12 cellular contexts compared by ENCODE assay signal in genomic region chr2:119697290-119698013, GRCh38. TPM values are rescaled to one million over a fixed set of nuclear protein-coding genes. Genes with fewer than 3 reads are reported as not detected.
DNase-seq lines count a peak whose midpoint lies in the region; ATAC-seq, FAIRE-seq and TF ChIP-seq lines count a peak whose summit lies in the region.
"Had no signal": no experiment of that assay in that cellular context is flagged by ENCODE, and none has a peak within 500 bp of the region (broad histone marks: within the 10 kb centered on the region; RNA-seq: fewer than 3 reads in every experiment).

No MANE protein-coding gene starts in this region.

- H3K4me2 ChIP-seq in GM12878 (ENCODE audit: control insufficient read depth, insufficient read depth): peak overlapping the region; percentile 12
- H3K4me2 ChIP-seq: SK-N-SH had no signal

- 0 out of 2 replicates have a peak overlapping the region, but pooled peaks have one; percentile 3 for H3K4me3 ChIP-seq in GM12878

- DNase-seq in activated CD4-positive, CD25-positive, alpha-beta regulatory T cell (lab: John Stamatoyannopoulos, UW): no peak
- peak; percentile 58 for DNase-seq in GM20000 (ENCODE audit: low spot score)
- peak; percentile 26 for DNase-seq in GM12878 (ENCODE audit: low read depth, low spot score)
- DNase-seq in germinal center (ENCODE audit: low spot score): no peak
- no peak for DNase-seq in GOT3 (lab: John Stamatoyannopoulos, UW)
- no peak for DNase-seq in NCI-H345 (lab: John Stamatoyannopoulos, UW)
- DNase-seq: NCI-H1417, SK-N-SH had no signal

- CTCF ChIA-PET in GM12878 (lab: Yijun Ruan, JAX): interaction anchor here (1.4 to 1.7 kb wide), 2 partner anchors 55 to 477 kb away, joined by 5 to 6 read pairs; no protein-coding TSS in a partner anchor

- whole genome bisulfite sequencing in GM12878 (ENCODE audit: insufficient coverage, insufficient replicate concordance, low lambda C conversion rate, missing lambda C conversion rate): 26% methylated on average over 8 of the region's 8 CpGs

- FAIRE-seq in GM12878 (lab: Jason Lieb, UNC): peak; percentile 93
- FAIRE-seq: A204.1, urothelium cell line had no signal

- SMC1A ChIA-PET in GM12878 (lab: Charles Lee; ENCODE audit: uncharacterized antibody, unreplicated experiment): interaction anchor here (1.0 to 2.5 kb wide), 3 partner anchors 64 to 478 kb away, joined by 3 to 8 read pairs (median 5); no protein-coding TSS in a partner anchor

- no peak overlapping the region for H3K9ac ChIP-seq in GM12878 (ENCODE audit: control insufficient read depth, insufficient read depth, low read length)
- H3K9ac ChIP-seq: SK-N-SH had no signal

- peak; percentile 65 to 68 for ATAC-seq in activated CD4-positive, CD25-positive, alpha-beta regulatory T cell treated with anti-CD3 and anti-CD28 coated beads, Interleukin-2, amount 50 U/mL, for 24 hours
- ATAC-seq in HG03342 (IDR thresholded peaks at IDR 0.05; ENCODE audit: unreplicated experiment) (peak; percentile 87), GM12878 (peak; percentile 89)

- no peak overlapping the region for H2AFZ ChIP-seq in GM12878 (ENCODE audit: control insufficient read depth, low read depth, low read length)

- no peak for TF ChIP-seq EP300 in GM12878 (IDR thresholded peaks at IDR 0.05; ENCODE audit: borderline replicate concordance in 1 of 2, control insufficient read depth in 1 of 2, low read depth in 2 of 2, low read length in 2 of 2)

- TF ChIP-seq RAD21 in GM12878 (IDR thresholded peaks at IDR 0.05; ENCODE audit: insufficient read depth, low read depth, low read length): no peak

- in situ Hi-C loops in GM12878 (cut with MboI): no loop called here

- no peaks in the 10 kb centered on the region for H3K79me2 ChIP-seq in GM12878 (ENCODE audit: control insufficient read depth, insufficient read depth, low read length)

- H3K27me3 ChIP-seq in GM12878 (replicated peaks in 1 of 2; ENCODE audit: control insufficient read depth in 2 of 2, insufficient read depth in 2 of 2, low read length in 1 of 2): no peaks in the 10 kb centered on the region; a peak in 1 of 4 replicates

- intact Hi-C loops in GM12878 (cut with micrococcal nuclease; ENCODE audit: unreplicated experiment): no loop called here

- H3K36me3 ChIP-seq in GM12878 (ENCODE audit: control insufficient read depth in 2 of 2, insufficient read depth in 2 of 2, low read length in 1 of 2): no peaks in the 10 kb centered on the region

- H4K20me1 ChIP-seq in GM12878 (ENCODE audit: control insufficient read depth, insufficient read depth): no peaks in the 10 kb centered on the region

- no peak overlapping the region for H3K27ac ChIP-seq in GM12878 (ENCODE audit: control insufficient read depth, insufficient read depth)

- TF ChIP-seq CTCF in GM20000 (IDR thresholded peaks at IDR 0.05; ENCODE audit: extremely low read depth, missing control alignments) (no peak), GM12878 (IDR thresholded peaks at IDR 0.05 in 2 of 3, conservative IDR thresholded peaks at IDR 0.05 in 1 of 3; ENCODE audit: control insufficient read depth in 2 of 3, extremely low read depth in 1 of 3, insufficient read depth in 1 of 3, low read depth in 3 of 3, low read length in 3 of 3) (no peak)

- H3K4me1 ChIP-seq in GM12878 (ENCODE audit: control insufficient read depth, insufficient read depth, low read length): peaks cover 11% of the 10 kb centered on the region; the same call in 1 of the 2 replicates

- no TSS peak for BruUV-seq in GM12878 (replicated peaks; lab: Mats Ljungman, UMichigan)

- RAD21 ChIA-PET in GM12878 (lab: Charles Lee; ENCODE audit: unreplicated experiment): interaction anchor here (1.5 kb wide), 1 partner anchor 616 kb away, joined by 3 read pairs; no protein-coding TSS in a partner anchor

- no peaks in the 10 kb centered on the region for H3K9me3 ChIP-seq in GM12878 (replicated peaks; ENCODE audit: control insufficient read depth, insufficient read depth, low read length)
- H3K9me3 ChIP-seq: SK-N-SH had no signal

- TF ChIP-seq POLR2A in GM12878 (IDR thresholded peaks at IDR 0.05; ENCODE audit: low read depth, low read length): no peak

- POLR2A ChIA-PET in GM12878 (lab: Charles Lee): interaction anchor here (0.5 kb wide), 1 partner anchor 970 kb away, joined by 4 read pairs; no protein-coding TSS in a partner anchor

TF ChIP-seq in GM12878, 131 proteins besides CTCF, POLR2A, EP300 and RAD21 (continues in another document):
- TF ChIP-seq ZNF217 (IDR thresholded peaks at IDR 0.05) (no peak), GATAD2B (conservative IDR thresholded peaks at IDR 0.05; ENCODE audit: low read depth) (no peak), RAD51 (IDR thresholded peaks at IDR 0.05) (no peak), IKZF2 (IDR thresholded peaks at IDR 0.05) (peak in 1 of 2 experiments; percentile 19; a peak in 2 of 4 replicates), EGR1 (IDR thresholded peaks at IDR 0.05; ENCODE audit: borderline replicate concordance in 1 of 2, low read depth in 2 of 2, low read length in 2 of 2) (no peak), RELB (IDR thresholded peaks at IDR 0.05; ENCODE audit: low read depth) (0 out of 2 replicates have a peak, but pooled peaks have one; percentile 16), CUX1 (IDR thresholded peaks at IDR 0.05; ENCODE audit: insufficient replicate concordance, low read depth, low read length) (no peak), ZNF207 (IDR thresholded peaks at IDR 0.05; ENCODE audit: borderline replicate concordance) (no peak), TCF7 (IDR thresholded peaks at IDR 0.05; ENCODE audit: borderline replicate concordance) (peak; percentile 53; the same call in 1 of the 2 replicates)

RNA-seq across cellular contexts. Expression of gene TMEM177, which starts 18.5 kb away (rescaled TPM):
- 25.8 and 26.2 TPM in 2 replicates for total RNA-seq in GM12878 (2013; cell fraction: nucleolus; rRNA removed)
- total RNA-seq in GM12878 (2014; rRNA removed) (23.6 and 25.2 TPM in 2 replicates), GM12878 (2014; rRNA removed; fragmentation: Illumina TruSeq; extraction: Trizol) (12.7 and 13.0 TPM in 2 replicates), GM12878 (2021) (15.1 and 17.0 TPM in 2 replicates)
- polyA plus RNA-seq in GM12878 (2011; ENCODE audit: low read depth): 3.0 TPM
- polyA plus RNA-seq in GM12878 (2011; rRNA removed) (7.1 and 10.9 TPM in 2 replicates), GM12878 (2014; fragmentation: Illumina TruSeq; extraction: Trizol) (8.0 and 15.6 TPM in 2 replicates), GM12878 (2014; fragmentation: Nextera tagmentation; extraction: Ambion mirVana) (1 to 10 TPM; 4.5 to 8.3 TPM), GM12878 (2014; rRNA removed) (25.5 and 29.0 TPM in 2 replicates), GM12878 (2016; fragmentation: Nextera tagmentation; extraction: Ambion mirVana) (10 to 100 TPM; 22.1 to 30.3 TPM)
- polyA plus RNA-seq in GM12878 (2011; cell fraction: cytosol; rRNA removed): 12.7 and 20.6 TPM in 2 replicates
- polyA plus RNA-seq in GM12878 (2011; cell fraction: nucleus; rRNA removed): 15.3 and 17.9 TPM in 2 replicates
- 6.8 and 9.2 TPM in 2 replicates for polyA plus RNA-seq in GM12878 (2012)
- 10.1 and 17.8 TPM in 2 replicates for polyA minus RNA-seq in GM12878 (2011; rRNA and poly(A)+ RNA removed)
- 3.2 and 5.0 TPM in 2 replicates for polyA minus RNA-seq in GM12878 (2011; cell fraction: cytosol; rRNA and poly(A)+ RNA removed)
- 17.8 and 27.7 TPM in 2 replicates for polyA minus RNA-seq in GM12878 (2011; cell fraction: nucleus; rRNA and poly(A)+ RNA removed)

Comparison
In these comparisons a context has a peak if more than half of its experiments do, and no peak if none do; other contexts are left out.
1. DNase-seq: peak in GM20000 (single experiment) and GM12878 (single experiment); none in activated CD4-positive, CD25-positive, alpha-beta regulatory T cell (0 of 4), germinal center (single experiment), GOT3 (single experiment) and NCI-H345 (single experiment).
2. Peak in every context shown above with its lines, with median percentiles within 50 percentile points of each other: ATAC-seq.